ENCODE assay signal across 17 cellular contexts in genomic region chr18:79877163-79878091, GRCh38.
DNase-seq lines count a peak whose midpoint lies in the region; ATAC-seq and TF ChIP-seq lines count a peak whose summit lies in the region.
"Had no signal": no experiment of that assay in that cellular context is flagged by ENCODE, and none has a peak within 500 bp of the region (broad histone marks: within the 10 kb centered on the region; RNA-seq: fewer than 3 reads in every experiment).

No MANE protein-coding gene starts in this region.

- H3K4me1 ChIP-seq in heart right ventricle (no peaks in the 10 kb centered on the region), RWPE2 (ENCODE audit: insufficient read depth, poor library complexity, severe bottlenecking) (no peaks in the 10 kb centered on the region)
- H3K4me1 ChIP-seq: adrenal gland, Caco-2 had no signal

- H3K4me3 ChIP-seq in heart right ventricle: no peak overlapping the region
- no peak overlapping the region for H3K4me3 ChIP-seq in RWPE2 (ENCODE audit: severe bottlenecking)
- H3K4me3 ChIP-seq: adrenal gland, esophagus squamous epithelium had no signal

- intact Hi-C loops in Right ventricle myocardium inferior (cut with DNase I): no loop called here
- intact Hi-C loops in heart right ventricle (cut with DNase I): no loop called here

- H3K27me3 ChIP-seq in heart right ventricle (peaks cover 0 to 45% (median 41%) of the 10 kb centered on the region in 7 donors), RWPE2 (ENCODE audit: insufficient read depth, poor library complexity, severe bottlenecking) (peaks cover 21% of the 10 kb centered on the region)
- H3K27me3 ChIP-seq: adrenal gland had no signal

- peak; percentile 33 for DNase-seq in Right ventricle myocardium inferior (ENCODE audit: missing footprints)
- DNase-seq in heart right ventricle: no peak
- DNase-seq in RWPE2 (ENCODE audit: low spot score): peak; percentile 49
- DNase-seq in left lobe of liver (ENCODE audit: low spot score): peak; percentile 39
- peak; percentile 16 for DNase-seq in stimulated activated CD8-positive, alpha-beta memory T cell treated with anti-CD3 and anti-CD28 coated beads, Interleukin-4, amount 100 ng/mL, for 48 hours
- DNase-seq in NCI-H226: no peak
- no peak for DNase-seq in C1 segment of cervical spinal cord (lab: John Stamatoyannopoulos, UW)
- DNase-seq in hippocampal formation (lab: John Stamatoyannopoulos, UW): no peak
- DNase-seq: esophagus squamous epithelium; GF-D8; midbrain; NCI-H1930; NCI-H510A treated with DMSO at 0.1 percent for 48 hours; stimulated activated CD4-positive, alpha-beta T cell treated with anti-CD3 and anti-CD28 coated beads, Interleukin-2, amount 100 ng/mL, for 48 hours had no signal

- ATAC-seq in Right ventricle myocardium inferior (no peak), heart right ventricle (no peak), RWPE2 (ENCODE audit: low read depth) (no peak), left lobe of liver (no peak)
- ATAC-seq: sciatic nerve had no signal

- TF ChIP-seq CTCF in heart right ventricle (IDR thresholded peaks at IDR 0.05): no peak
- no peak for TF ChIP-seq CTCF in RWPE2 (IDR thresholded peaks at IDR 0.05; ENCODE audit: poor library complexity, severe bottlenecking)

- H3K9me3 ChIP-seq in heart right ventricle (peaks cover 0 to 13% (median 0%) of the 10 kb centered on the region in 11 donors), RWPE2 (ENCODE audit: severe bottlenecking) (no peaks in the 10 kb centered on the region)
- H3K9me3 ChIP-seq: adrenal gland, Caco-2, esophagus squamous epithelium had no signal

- H3K27ac ChIP-seq in heart right ventricle (no peak overlapping the region), RWPE2 (ENCODE audit: poor library complexity, severe bottlenecking) (no peak overlapping the region)
- H3K27ac ChIP-seq: adrenal gland, esophagus squamous epithelium had no signal

- WGBS in heart right ventricle, 2 donors: 58 to 61% methylated on average over 38 of the region's 38 CpGs

- H3K36me3 ChIP-seq in heart right ventricle (no peaks in the 10 kb centered on the region), RWPE2 (ENCODE audit: low read depth) (no peaks in the 10 kb centered on the region)
- H3K36me3 ChIP-seq: adrenal gland, esophagus squamous epithelium had no signal

Comparison
In these comparisons a context has a peak if more than half of its experiments do, and no peak if none do; other contexts are left out.
1. DNase-seq: peak in Right ventricle myocardium inferior (single experiment), RWPE2 (single experiment), left lobe of liver (single experiment) and stimulated activated CD8-positive, alpha-beta memory T cell treated with anti-CD3 and anti-CD28 coated beads, Interleukin-4, amount 100 ng/mL, for 48 hours (single experiment); none in heart right ventricle (0 of 2), NCI-H226 (single experiment), C1 segment of cervical spinal cord (0 of 14) and hippocampal formation (0 of 2).